In the genomic region with DNA sequence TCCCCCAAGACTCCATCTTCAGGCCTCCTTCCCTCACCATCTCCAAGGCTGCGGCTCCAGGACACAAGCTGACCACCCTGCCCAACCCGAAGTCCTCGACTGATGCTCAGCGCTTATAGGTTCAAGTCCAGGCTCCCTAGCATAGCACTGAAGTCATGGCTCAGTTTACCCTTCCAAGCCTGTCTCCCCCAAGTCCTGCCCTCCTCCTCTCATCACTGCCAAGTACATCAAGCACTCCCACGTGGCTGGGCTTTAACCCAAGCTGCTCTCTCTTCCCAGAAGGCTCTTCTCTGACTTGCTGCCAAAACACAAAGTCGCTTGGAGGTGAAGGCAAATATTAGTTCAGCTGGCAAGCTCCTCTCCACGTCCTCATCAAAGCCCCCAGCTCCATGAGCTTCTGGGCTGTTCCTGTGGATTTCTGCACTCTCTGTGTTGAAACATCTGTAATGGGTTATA, we compare ENCODE assay signal across 10 cellular contexts. TPM values are rescaled to one million over a fixed set of nuclear protein-coding genes. Genes with fewer than 3 reads are reported as not detected.
DNase-seq lines count a peak whose midpoint lies in the region; ATAC-seq, FAIRE-seq and TF ChIP-seq lines count a peak whose summit lies in the region.
"Had no signal": no experiment of that assay in that cellular context is flagged by ENCODE, and none has a peak within 500 bp of the region (broad histone marks: within the 10 kb centered on the region; RNA-seq: fewer than 3 reads in every experiment).

No MANE protein-coding gene starts in this region.

- 44 to 57% methylated on average over 5 to 7 of the region's 7 CpGs for WGBS in body of pancreas, 2 donors

- peaks cover 39% of the 10 kb centered on the region for H3K4me1 ChIP-seq in body of pancreas

- peak in 1 of 7 experiments; percentile 1 for TF ChIP-seq CTCF in body of pancreas (IDR thresholded peaks at IDR 0.05)

- FAIRE-seq in H54 (lab: Jason Lieb, UNC): no peak
- FAIRE-seq: GM12892 had no signal

- H3K36me3 ChIP-seq in body of pancreas (replicated peaks in 1 of 2; ENCODE audit: insufficient read depth in 1 of 2, low read depth in 2 of 2): no peaks in the 10 kb centered on the region

- H3K27ac ChIP-seq in body of pancreas: peak overlapping the region; percentile 5 to 68 (median 55)
- H3K27ac ChIP-seq: 22Rv1 had no signal

- DNase-seq in NCI-H2107 treated with DMSO at 0.1 percent for 48 hours (lab: John Stamatoyannopoulos, UW; ENCODE audit: unreplicated experiment) (peak; percentile 50), NCI-H2107 (lab: John Stamatoyannopoulos, UW) (no peak), body of pancreas (peak; percentile 81 to 92 (median 89)), left lobe of liver (ENCODE audit: low spot score) (peak; percentile 95), ureter (ENCODE audit: low spot score) (peak; percentile 81), NOMO-1 (lab: John Stamatoyannopoulos, UW; ENCODE audit: unreplicated experiment in 2 of 2) (no peak), H54 (ENCODE audit: insufficient read length, low spot score) (no peak), activated T-cell treated with anti-CD3 and anti-CD28 coated beads for 4 hours (no peak)

- peak in 1 of 3 donors; percentile 14 for TF ChIP-seq POLR2A in body of pancreas (IDR thresholded peaks at IDR 0.05)
- no peak for TF ChIP-seq POLR2A in H54 (IDR thresholded peaks at IDR 0.05; ENCODE audit: low read depth, low read length)

- H3K9me3 ChIP-seq in body of pancreas: no peaks in the 10 kb centered on the region

- no peak overlapping the region for H3K4me3 ChIP-seq in body of pancreas

- intact Hi-C loops in body of pancreas (cut with DNase I): no loop called here

- H3K27me3 ChIP-seq in body of pancreas: no peaks in the 10 kb centered on the region

- ATAC-seq in body of pancreas: peak; percentile 80
- peak; percentile 57 for ATAC-seq in left lobe of liver

RNA-seq across cellular contexts. Expression of a gene that starts 22.1 kb away (rescaled TPM):
- total RNA-seq in body of pancreas (100 to 1,000 TPM in 1 of 2 donors, 10 to 100 TPM in 1; 76.5 to 116 TPM), left lobe of liver (67.4 TPM), ureter (151 TPM)

RNA-seq across cellular contexts. Expression of a gene that starts 23.7 kb away (rescaled TPM):
- total RNA-seq in body of pancreas (1 to 10 TPM; 4.4 to 4.9 TPM), left lobe of liver (116 TPM), ureter (20.7 TPM)

Comparison
In these comparisons a context has a peak if more than half of its experiments do, and no peak if none do; other contexts are left out.
1. DNase-seq: peak in NCI-H2107 treated with DMSO at 0.1 percent for 48 hours (single experiment), body of pancreas (4 of 4), left lobe of liver (single experiment) and ureter (single experiment); none in NCI-H2107 (single experiment), NOMO-1 (0 of 2), H54 (single experiment) and activated T-cell treated with anti-CD3 and anti-CD28 coated beads for 4 hours (single experiment).